In the genomic region with DNA sequence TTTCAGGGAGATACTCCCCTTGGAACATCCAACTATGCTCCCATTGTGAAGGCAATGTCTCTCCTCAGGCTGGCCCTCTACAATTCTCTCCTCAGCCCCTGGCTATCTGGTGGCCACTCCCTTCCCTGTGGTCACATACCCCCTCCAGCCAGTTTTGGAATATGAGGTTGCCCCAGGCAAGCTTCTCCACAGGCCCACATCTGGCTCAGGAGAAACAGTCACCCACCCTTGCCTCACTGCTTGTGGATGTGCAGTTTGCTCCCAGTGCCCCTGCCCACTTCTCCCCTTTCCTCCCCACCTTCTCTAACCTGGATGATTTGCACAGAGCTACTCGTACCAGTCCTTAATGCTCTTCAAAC, we compare ENCODE assay signal across 18 cellular contexts.
"Had no signal": no experiment of that assay in that cellular context is flagged by ENCODE, and none has a peak within 500 bp of the region (broad histone marks: within the 10 kb centered on the region; RNA-seq: fewer than 3 reads in every experiment).

No MANE protein-coding gene starts in this region.

- H3K4me3 Mint-ChIP-seq: naive thymus-derived CD8-positive, alpha-beta T cell; stimulated activated memory B cell treated with anti-CD40 and anti-IgM and Interleukin-4, amounts not matched to agents 10 μg/mL and 1 μg/mL and 100 μg/mL, for 72 hours had no signal

- H3K27me3 Mint-ChIP-seq: stimulated activated memory B cell treated with anti-CD40 and anti-IgM and Interleukin-4, amounts not matched to agents 10 μg/mL and 1 μg/mL and 100 μg/mL, for 72 hours had no signal

- H3K9me3 Mint-ChIP-seq: naive thymus-derived CD8-positive, alpha-beta T cell; stimulated activated memory B cell treated with anti-CD40 and anti-IgM and Interleukin-4, amounts not matched to agents 10 μg/mL and 1 μg/mL and 100 μg/mL, for 72 hours had no signal

- ATAC-seq: heart right ventricle; naive thymus-derived CD8-positive, alpha-beta T cell; right cardiac atrium; stimulated activated memory B cell treated with anti-CD40 and anti-IgM and Interleukin-4, amounts not matched to agents 10 μg/mL and 1 μg/mL and 100 μg/mL, for 72 hours; stimulated activated naive CD8-positive, alpha-beta T cell treated with anti-CD3 and anti-CD28 coated beads, Interleukin-15, Interleukin-2, amounts not matched to agents 100 U/mL and 50 U/mL, for 24 hours; upper lobe of right lung had no signal

- H3K27ac Mint-ChIP-seq: naive thymus-derived CD8-positive, alpha-beta T cell; stimulated activated memory B cell treated with anti-CD40 and anti-IgM and Interleukin-4, amounts not matched to agents 10 μg/mL and 1 μg/mL and 100 μg/mL, for 72 hours had no signal

- DNase-seq: heart right ventricle; islet precursor cell; left ventricle myocardium inferior; naive thymus-derived CD8-positive, alpha-beta T cell; ovary; retina; right cardiac atrium; sigmoid colon; small intestine; spleen; stimulated activated CD4-positive, alpha-beta T cell treated with anti-CD3 and anti-CD28 coated beads, Interleukin-4, amount 100 ng/mL, for 24 hours; stimulated activated CD8-positive, alpha-beta memory T cell treated with anti-CD3 and anti-CD28 coated beads, Interleukin-4, amount 100 ng/mL, for 48 hours; stimulated activated naive CD8-positive, alpha-beta T cell treated with anti-CD3 and anti-CD28 coated beads, Interleukin-15, Interleukin-2, amounts not matched to agents 100 U/mL and 50 U/mL, for 24 hours; stomach; testis; thyroid gland; upper lobe of right lung had no signal

- H3K36me3 Mint-ChIP-seq: naive thymus-derived CD8-positive, alpha-beta T cell; stimulated activated memory B cell treated with anti-CD40 and anti-IgM and Interleukin-4, amounts not matched to agents 10 μg/mL and 1 μg/mL and 100 μg/mL, for 72 hours had no signal
